ENCODE assay signal across 10 cellular contexts in the genomic region with DNA sequence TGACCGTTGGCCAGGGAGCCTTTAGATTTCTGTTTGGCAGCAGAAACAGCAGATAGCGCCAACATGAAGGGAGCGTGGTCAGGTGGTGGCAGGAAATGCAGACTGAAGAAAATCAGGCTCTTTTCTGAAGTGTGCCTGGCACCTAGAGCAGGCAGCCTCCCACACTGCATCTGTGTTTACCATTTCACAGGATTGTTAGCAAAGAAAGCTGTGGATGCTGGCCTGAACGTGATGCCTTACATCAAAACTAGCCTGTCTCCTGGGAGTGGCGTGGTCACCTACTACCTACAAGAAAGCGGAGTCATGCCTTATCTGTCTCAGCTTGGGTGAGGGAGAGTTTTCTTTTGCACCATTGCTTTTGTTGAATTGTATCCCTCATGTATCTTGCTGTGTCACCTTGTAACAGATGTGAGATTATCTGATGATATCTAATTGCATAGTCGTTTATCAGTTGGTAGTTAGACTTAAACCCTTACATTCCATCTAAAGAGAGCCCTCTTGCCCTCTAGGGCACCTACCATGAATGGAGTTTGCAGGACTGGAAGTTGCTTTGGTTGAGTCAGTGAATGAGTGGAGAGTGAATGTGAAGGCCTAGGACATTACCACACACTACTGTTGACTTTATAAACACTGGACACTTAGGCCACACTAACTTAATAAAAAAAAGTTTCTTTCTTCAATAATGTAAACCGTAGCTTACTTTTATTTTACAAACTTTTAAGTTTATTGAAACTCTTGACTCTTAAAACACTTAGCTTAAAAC. TPM values are rescaled to one million over a fixed set of nuclear protein-coding genes. Genes with fewer than 3 reads are reported as not detected.
DNase-seq lines count a peak whose midpoint lies in the region; TF ChIP-seq lines count a peak whose summit lies in the region.
"Had no signal": no experiment of that assay in that cellular context is flagged by ENCODE, and none has a peak within 500 bp of the region (broad histone marks: within the 10 kb centered on the region; RNA-seq: fewer than 3 reads in every experiment).

No MANE protein-coding gene starts in this region.

- H3K9me3 Mint-ChIP-seq in activated naive CD4-positive, alpha-beta T cell treated with anti-CD3 and anti-CD28 coated beads for 36 hours, result no peaks in the 10 kb centered on the region
- H3K9me3 Mint-ChIP-seq in immature natural killer cell, result no peaks in the 10 kb centered on the region

- POLR2A ChIA-PET in HEK293T (lab: Yijun Ruan, JAX), result no interaction called here

- intact Hi-C loops in activated naive CD4-positive, alpha-beta T cell treated with anti-CD3 and anti-CD28 coated beads for 36 hours (cut with micrococcal nuclease), result no loop called here

- H3K4me1 ChIP-seq in adipocyte (ENCODE audit: control insufficient read depth, insufficient read depth, low read length), result peaks cover 55% of the 10 kb centered on the region
- H3K4me1 ChIP-seq: parathyroid adenoma had no signal

- H3K27me3 Mint-ChIP-seq in activated naive CD4-positive, alpha-beta T cell treated with anti-CD3 and anti-CD28 coated beads for 36 hours (ENCODE audit: low read depth), result no peaks in the 10 kb centered on the region
- no peaks in the 10 kb centered on the region for H3K27me3 Mint-ChIP-seq in immature natural killer cell (ENCODE audit: low read depth in 3 of 3)

- DNase-seq in activated naive CD4-positive, alpha-beta T cell treated with anti-CD3 and anti-CD28 coated beads for 36 hours, result peak; percentile 6
- no peak for DNase-seq in activated naive CD4-positive, alpha-beta T cell treated with anti-CD3 and anti-CD28 coated beads, Interleukin-2, amount 50 U/mL, for 16 hours
- DNase-seq in adipocyte (ENCODE audit: low read depth), result peak; percentile 24
- peak; percentile 82 for DNase-seq in iris pigment epithelial cell (ENCODE audit: low read depth)
- DNase-seq in stromal cell of bone marrow (ENCODE audit: low read depth), result peak; percentile 16
- no peak for DNase-seq in immature natural killer cell
- DNase-seq in HEK293T (ENCODE audit: extremely low spot score), result no peak
- DNase-seq in T-helper 1 cell, result no peak
- DNase-seq: dermis blood vessel endothelial cell had no signal

- H3K4me1 Mint-ChIP-seq in activated naive CD4-positive, alpha-beta T cell treated with anti-CD3 and anti-CD28 coated beads for 36 hours (ENCODE audit: low read depth), result peaks cover 3% of the 10 kb centered on the region
- H3K4me1 Mint-ChIP-seq in immature natural killer cell, result no peaks in the 10 kb centered on the region

- H3K36me3 Mint-ChIP-seq in activated naive CD4-positive, alpha-beta T cell treated with anti-CD3 and anti-CD28 coated beads for 36 hours (ENCODE audit: low read depth), result peaks cover 5% of the 10 kb centered on the region
- peaks cover 11 to 34% (median 12%) of the 10 kb centered on the region in 3 donors for H3K36me3 Mint-ChIP-seq in immature natural killer cell

- H3K27me3 ChIP-seq in adipocyte (replicated peaks; ENCODE audit: control insufficient read depth, insufficient read depth, low read length), result no peaks in the 10 kb centered on the region

- CTCF ChIA-PET in activated naive CD4-positive, alpha-beta T cell treated with anti-CD3 and anti-CD28 coated beads for 36 hours (lab: Charles Lee), result interaction anchor here (1.0 to 2.3 kb wide), 3 partner anchors 8 to 153 kb away, joined by 3 to 7 read pairs (median 3); no protein-coding TSS in a partner anchor
- CTCF ChIA-PET in HEK293T (lab: Yijun Ruan, JAX), result interaction anchor here (0.8 to 1.0 kb wide), 2 partner anchors 44 to 48 kb away, joined by 3 read pairs; no protein-coding TSS in a partner anchor

- no peak overlapping the region for H3K4me3 Mint-ChIP-seq in activated naive CD4-positive, alpha-beta T cell treated with anti-CD3 and anti-CD28 coated beads for 36 hours
- H3K4me3 Mint-ChIP-seq in immature natural killer cell, result no peak overlapping the region

- H3K27ac Mint-ChIP-seq in activated naive CD4-positive, alpha-beta T cell treated with anti-CD3 and anti-CD28 coated beads for 36 hours, result no peak overlapping the region
- peak overlapping the region in 3 of 6 donors; percentile 2 to 58 (median 44) for H3K27ac Mint-ChIP-seq in immature natural killer cell

- H3K4me3 ChIP-seq in adipocyte (ENCODE audit: low read length), result no peak overlapping the region

- H3K9ac ChIP-seq in adipocyte (ENCODE audit: low read length), result peak overlapping the region; percentile 25
- H3K9ac ChIP-seq: parathyroid adenoma had no signal

- peaks cover 98% of the 10 kb centered on the region for H3K36me3 ChIP-seq in adipocyte (ENCODE audit: control insufficient read depth, insufficient read depth, low read length, severe bottlenecking)

- no peaks in the 10 kb centered on the region for H3K9me3 ChIP-seq in adipocyte (ENCODE audit: control insufficient read depth, low read length)

TF ChIP-seq in HEK293T, 16 proteins besides CTCF, POLR2A, EP300 and RAD21:
- TF ChIP-seq, protein P1, sequence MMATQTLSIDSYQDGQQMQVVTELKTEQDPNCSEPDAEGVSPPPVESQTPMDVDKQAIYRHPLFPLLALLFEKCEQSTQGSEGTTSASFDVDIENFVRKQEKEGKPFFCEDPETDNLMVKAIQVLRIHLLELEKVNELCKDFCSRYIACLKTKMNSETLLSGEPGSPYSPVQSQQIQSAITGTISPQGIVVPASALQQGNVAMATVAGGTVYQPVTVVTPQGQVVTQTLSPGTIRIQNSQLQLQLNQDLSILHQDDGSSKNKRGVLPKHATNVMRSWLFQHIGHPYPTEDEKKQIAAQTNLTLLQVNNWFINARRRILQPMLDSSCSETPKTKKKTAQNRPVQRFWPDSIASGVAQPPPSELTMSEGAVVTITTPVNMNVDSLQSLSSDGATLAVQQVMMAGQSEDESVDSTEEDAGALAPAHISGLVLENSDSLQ (IDR thresholded peaks at IDR 0.05), result no peak
- no peak for TF ChIP-seq FOXM1 (IDR thresholded peaks at IDR 0.05; ENCODE audit: borderline replicate concordance)
- no peak for TF ChIP-seq L3MBTL2 (conservative IDR thresholded peaks at IDR 0.05)
- TF ChIP-seq SUZ12 (IDR thresholded peaks at IDR 0.05), result no peak
- TF ChIP-seq TARDBP (IDR thresholded peaks at IDR 0.05), result no peak
- no peak for TF ChIP-seq HDGF (IDR thresholded peaks at IDR 0.05; ENCODE audit: borderline replicate concordance)
- TF ChIP-seq CTBP1 (IDR thresholded peaks at IDR 0.05; ENCODE audit: borderline replicate concordance), result no peak
- TF ChIP-seq ZNF384 (IDR thresholded peaks at IDR 0.05), result no peak
- no peak for TF ChIP-seq BHLHE40 (IDR thresholded peaks at IDR 0.05; ENCODE audit: borderline replicate concordance)
- TF ChIP-seq FOXK2 (IDR thresholded peaks at IDR 0.05), result no peak
- TF ChIP-seq ELF4 (IDR thresholded peaks at IDR 0.05), result no peak

RNA-seq across cellular contexts. Expression of a gene that starts 42.8 kb away (rescaled TPM):
- 10 to 100 TPM; 13.2 to 14.8 TPM for total RNA-seq in activated naive CD4-positive, alpha-beta T cell treated with anti-CD3 and anti-CD28 coated beads for 36 hours
- polyA plus RNA-seq in immature natural killer cell, result 10 to 100 TPM in 2 of 3 donors, 1 to 10 TPM in 1; 6.2 to 16.3 (median 11.8) TPM

Comparison
In these comparisons a context has a peak if more than half of its experiments do, and no peak if none do; other contexts are left out.
1. DNase-seq: peak in activated naive CD4-positive, alpha-beta T cell treated with anti-CD3 and anti-CD28 coated beads for 36 hours (single experiment), adipocyte (single experiment), iris pigment epithelial cell (single experiment) and stromal cell of bone marrow (single experiment); none in activated naive CD4-positive, alpha-beta T cell treated with anti-CD3 and anti-CD28 coated beads, Interleukin-2, amount 50 U/mL, for 16 hours (single experiment), immature natural killer cell (0 of 3), HEK293T (single experiment) and T-helper 1 cell (0 of 5).